In genomic region chr1:212225871-212226302, GRCh38 we compare ENCODE assay signal across 1 cellular context.
TF ChIP-seq lines count a peak whose summit lies in the region.

No MANE protein-coding gene starts in this region.

TF ChIP-seq in K562, 482 proteins besides CTCF, POLR2A, EP300 and RAD21 (continued from another document):
- TF ChIP-seq TSHZ1 (CRISPR knock-in tag; IDR thresholded peaks at IDR 0.05) = no peak
- TF ChIP-seq ELK3 (CRISPR knock-in tag; IDR thresholded peaks at IDR 0.05) = no peak
- TF ChIP-seq FOXP4 (CRISPR knock-in tag; IDR thresholded peaks at IDR 0.05; ENCODE audit: borderline replicate concordance) = no peak
